ENCODE assay signal across 1 cellular context in the genomic region with DNA sequence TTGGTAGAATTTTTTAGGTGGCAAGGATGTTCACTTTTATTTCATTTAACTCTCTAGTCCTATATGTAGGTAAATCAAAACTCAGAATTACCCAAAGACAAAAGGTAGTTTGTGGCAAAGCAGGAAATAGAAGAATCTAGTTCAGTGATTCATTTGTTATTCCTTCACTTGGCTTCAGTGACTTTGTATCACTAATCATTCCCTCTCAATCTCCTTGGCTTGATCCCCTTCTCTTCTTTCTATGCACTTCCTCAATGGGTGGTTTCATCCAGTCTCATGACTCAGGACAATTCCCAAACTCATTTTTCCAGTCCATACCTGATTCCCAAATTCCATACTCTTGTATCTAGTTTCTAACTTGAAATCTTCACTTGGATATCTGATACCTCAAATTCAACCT.
TF ChIP-seq lines count a peak whose summit lies in the region.

No MANE protein-coding gene starts in this region.

TF ChIP-seq in SK-N-SH treated with all-trans-retinoic acid at 6 μM for 48 hours, 23 proteins besides CTCF, POLR2A, EP300 and RAD21:
- TF ChIP-seq, protein P1, sequence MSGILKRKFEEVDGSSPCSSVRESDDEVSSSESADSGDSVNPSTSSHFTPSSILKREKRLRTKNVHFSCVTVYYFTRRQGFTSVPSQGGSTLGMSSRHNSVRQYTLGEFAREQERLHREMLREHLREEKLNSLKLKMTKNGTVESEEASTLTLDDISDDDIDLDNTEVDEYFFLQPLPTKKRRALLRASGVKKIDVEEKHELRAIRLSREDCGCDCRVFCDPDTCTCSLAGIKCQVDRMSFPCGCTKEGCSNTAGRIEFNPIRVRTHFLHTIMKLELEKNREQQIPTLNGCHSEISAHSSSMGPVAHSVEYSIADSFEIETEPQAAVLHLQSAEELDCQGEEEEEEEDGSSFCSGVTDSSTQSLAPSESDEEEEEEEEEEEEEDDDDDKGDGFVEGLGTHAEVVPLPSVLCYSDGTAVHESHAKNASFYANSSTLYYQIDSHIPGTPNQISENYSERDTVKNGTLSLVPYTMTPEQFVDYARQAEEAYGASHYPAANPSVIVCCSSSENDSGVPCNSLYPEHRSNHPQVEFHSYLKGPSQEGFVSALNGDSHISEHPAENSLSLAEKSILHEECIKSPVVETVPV (CRISPR knock-in tag; IDR thresholded peaks at IDR 0.05): no peak
- TF ChIP-seq PATZ1 (CRISPR knock-in tag; IDR thresholded peaks at IDR 0.05; ENCODE audit: borderline replicate concordance): no peak
- no peak for TF ChIP-seq ARNTL (CRISPR knock-in tag; IDR thresholded peaks at IDR 0.05; ENCODE audit: borderline replicate concordance, low read depth)
- TF ChIP-seq ZNF8 (CRISPR knock-in tag; IDR thresholded peaks at IDR 0.05): no peak
